Comparison of ENCODE assay signal across 7 cellular contexts in the genomic region with DNA sequence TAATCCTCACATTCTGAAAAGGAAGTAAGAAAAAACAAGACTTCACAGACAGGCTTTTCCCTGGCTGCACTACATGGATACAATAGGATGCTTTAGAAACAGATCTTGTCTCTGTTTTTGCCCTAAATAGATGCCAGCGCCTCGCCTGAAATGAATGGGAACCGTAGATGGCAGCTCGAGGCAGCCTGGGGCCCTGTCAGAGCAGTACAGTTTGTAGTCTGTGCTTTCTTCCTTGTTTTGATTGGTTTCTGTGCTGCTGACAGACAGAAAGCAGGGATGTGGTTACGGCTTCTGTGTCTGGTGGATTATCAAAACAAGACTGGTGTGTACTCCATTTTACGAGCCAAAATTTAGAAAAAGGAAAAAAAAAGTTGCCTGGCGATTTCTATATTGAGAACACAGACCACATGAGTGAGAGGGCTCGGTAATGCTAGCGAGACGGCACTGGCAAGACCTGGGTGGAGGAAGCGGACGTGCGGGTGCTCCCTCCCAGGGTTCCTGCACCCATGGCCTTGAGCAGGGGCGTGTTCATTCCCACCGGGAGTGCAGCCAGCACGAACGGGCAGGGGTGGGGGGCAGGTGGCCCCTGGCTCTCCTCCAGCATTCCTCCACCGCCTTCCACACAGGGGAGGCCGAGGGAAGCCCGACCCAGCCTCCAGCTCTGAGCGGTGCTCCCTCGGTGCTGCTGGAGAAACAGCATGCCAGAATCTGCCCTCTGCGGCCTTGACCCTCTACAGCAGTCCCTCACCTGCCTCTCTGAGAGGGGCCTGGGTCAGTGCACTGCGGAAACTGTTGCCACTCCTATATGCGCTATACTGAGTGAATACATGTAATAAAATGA. TPM values are rescaled to one million over a fixed set of nuclear protein-coding genes. Genes with fewer than 3 reads are reported as not detected.
DNase-seq lines count a peak whose midpoint lies in the region; ATAC-seq and TF ChIP-seq lines count a peak whose summit lies in the region.

No MANE protein-coding gene starts in this region.

- peak; percentile 8; the same call in 1 of the 2 replicates for TF ChIP-seq RAD21 in SK-N-SH (IDR thresholded peaks at IDR 0.05; ENCODE audit: low read length)

- 0 out of 4 replicates have a peak, but pooled peaks of 1 of the 2 experiments have one; percentile 44 for TF ChIP-seq EP300 in SK-N-SH (IDR thresholded peaks at IDR 0.05; ENCODE audit: borderline replicate concordance in 1 of 2, low read depth in 1 of 2, low read length in 1 of 2)

- CTCF ChIA-PET in SK-N-SH (lab: Yijun Ruan, JAX) = interaction anchor here (0.6 to 1.1 kb wide), 3 partner anchors 16 to 220 kb away, joined by 3 read pairs; no protein-coding TSS in a partner anchor

- H3K9ac ChIP-seq in SK-N-SH = peak overlapping the region; percentile 47; the same call in 1 of the 2 replicates

- POLR2A ChIA-PET in SK-N-SH (lab: Yijun Ruan, JAX) = no interaction called here

- peak overlapping the region; percentile 91 for H2AFZ ChIP-seq in SK-N-SH (ENCODE audit: low read depth)

- peak overlapping the region; percentile 59 to 89 for H3K27ac ChIP-seq in SK-N-SH (ENCODE audit: low read depth in 2 of 2, low read length in 1 of 2)
- peak overlapping the region; percentile 79 to 89 for H3K27ac ChIP-seq in right atrium auricular region

- peak overlapping the region; percentile 74 for H3K4me2 ChIP-seq in SK-N-SH

- no peaks in the 10 kb centered on the region for H3K9me2 ChIP-seq in SK-N-SH

- 24% methylated on average over 25 of the region's 25 CpGs for WGBS in SK-N-SH (ENCODE audit: low lambda C conversion rate)

- H3K4me3 ChIP-seq in SK-N-SH (ENCODE audit: low read depth in 2 of 2, low read length in 1 of 2) (peak overlapping the region; percentile 44 to 46), right atrium auricular region (peak overlapping the region; percentile 22 to 52)

- no peaks in the 10 kb centered on the region for H3K9me3 ChIP-seq in SK-N-SH
- no peaks in the 10 kb centered on the region for H3K9me3 ChIP-seq in right atrium auricular region

- peaks cover 11 to 21% of the 10 kb centered on the region in 2 experiments for H3K4me1 ChIP-seq in SK-N-SH (ENCODE audit: control insufficient read depth in 1 of 2, insufficient read depth in 2 of 2, low read depth in 1 of 2, low read length in 1 of 2)
- H3K4me1 ChIP-seq in right atrium auricular region = peaks cover 0 to 61% of the 10 kb centered on the region in 2 donors

- H4K20me1 ChIP-seq in SK-N-SH (ENCODE audit: insufficient read depth) = no peaks in the 10 kb centered on the region

- ATAC-seq in GM18873 (IDR thresholded peaks at IDR 0.05; ENCODE audit: low FRiP score, unreplicated experiment) (peak; percentile 56), HG03045 (IDR thresholded peaks at IDR 0.05; ENCODE audit: unreplicated experiment) (peak; percentile 47)

- TF ChIP-seq CTCF in SK-N-SH (IDR thresholded peaks at IDR 0.05) (no peak), right atrium auricular region (IDR thresholded peaks at IDR 0.05) (no peak)

- no peaks in the 10 kb centered on the region for H3F3A ChIP-seq in SK-N-SH (replicated peaks; ENCODE audit: insufficient read depth)

- DNase-seq in SK-N-SH (peak; percentile 77), amygdala (lab: John Stamatoyannopoulos, UW) (peak in 52 of 56 donors; percentile 20 to 87 (median 62)), right atrium auricular region (ENCODE audit: low spot score) (peak; percentile 70), retina (peak; percentile 27), NCI-H1694 treated with DMSO at 0.1 percent for 48 hours (lab: John Stamatoyannopoulos, UW) (no peak)

- H3K79me2 ChIP-seq in SK-N-SH (ENCODE audit: insufficient read depth) = no peaks in the 10 kb centered on the region

- H3K36me3 ChIP-seq in SK-N-SH (replicated peaks in 1 of 2; ENCODE audit: control insufficient read depth in 1 of 2, insufficient read depth in 2 of 2, low read length in 1 of 2) = no peaks in the 10 kb centered on the region
- no peaks in the 10 kb centered on the region for H3K36me3 ChIP-seq in right atrium auricular region

- no peaks in the 10 kb centered on the region for H3K27me3 ChIP-seq in SK-N-SH (ENCODE audit: insufficient read depth)
- H3K27me3 ChIP-seq in right atrium auricular region = no peaks in the 10 kb centered on the region

TF ChIP-seq in SK-N-SH, 30 proteins besides CTCF, POLR2A, EP300 and RAD21 (continues in another document):
- TF ChIP-seq NFIC (IDR thresholded peaks at IDR 0.05; ENCODE audit: borderline replicate concordance) (peak; percentile 56), USF2 (IDR thresholded peaks at IDR 0.05; ENCODE audit: borderline replicate concordance, low read depth, low read length) (no peak), SMC3 (IDR thresholded peaks at IDR 0.05; ENCODE audit: low read depth, low read length) (no peak), RXRA (IDR thresholded peaks at IDR 0.05; ENCODE audit: borderline replicate concordance, low read depth) (no peak), GABPA (IDR thresholded peaks at IDR 0.05; ENCODE audit: low read depth) (no peak), JUND (IDR thresholded peaks at IDR 0.05) (no peak), NRF1 (IDR thresholded peaks at IDR 0.05; ENCODE audit: low read depth, low read length) (no peak), YY1 (IDR thresholded peaks at IDR 0.05; ENCODE audit: low read depth) (0 out of 2 replicates have a peak, but pooled peaks have one; percentile 31), CHD2 (IDR thresholded peaks at IDR 0.05; ENCODE audit: low read length, partially characterized antibody) (peak; percentile 4), RFX5 (IDR thresholded peaks at IDR 0.05; ENCODE audit: low read length) (no peak), ELF1 (IDR thresholded peaks at IDR 0.05) (no peak), IRF3 (IDR thresholded peaks at IDR 0.05; ENCODE audit: low read depth, low read length) (no peak), GATA2 (CRISPR knock-in tag; IDR thresholded peaks at IDR 0.05) (0 out of 2 replicates have a peak, but pooled peaks have one; percentile 19), MEF2A (IDR thresholded peaks at IDR 0.05; ENCODE audit: borderline replicate concordance, low read depth) (no peak), TCF12 (IDR thresholded peaks at IDR 0.05) (peak; percentile 47; the same call in 1 of the 2 replicates), MAX (IDR thresholded peaks at IDR 0.05; ENCODE audit: low read depth) (peak; percentile 18; the same call in 1 of the 2 replicates), MXI1 (IDR thresholded peaks at IDR 0.05; ENCODE audit: low read depth, low read length) (peak; percentile 76), POLR2AphosphoS5 (IDR thresholded peaks at IDR 0.05; ENCODE audit: low read depth, low read length) (no peak), FOSL2 (IDR thresholded peaks at IDR 0.05; ENCODE audit: borderline replicate concordance, low read depth) (no peak), EZH2phosphoT487 (IDR thresholded peaks at IDR 0.05; ENCODE audit: borderline replicate concordance, low read depth) (no peak), FOXM1 (IDR thresholded peaks at IDR 0.05; ENCODE audit: low read depth) (no peak), USF1 (IDR thresholded peaks at IDR 0.05; ENCODE audit: borderline replicate concordance, low read depth) (no peak), FOXJ3 (CRISPR knock-in tag; IDR thresholded peaks at IDR 0.05) (no peak), TEAD4 (IDR thresholded peaks at IDR 0.05; ENCODE audit: borderline replicate concordance, insufficient read depth) (no peak), TAF1 (IDR thresholded peaks at IDR 0.05; ENCODE audit: borderline replicate concordance, low read depth, low read length) (no peak), RCOR1 (IDR thresholded peaks at IDR 0.05; ENCODE audit: low read length) (no peak)
- TF ChIP-seq, protein P1, sequence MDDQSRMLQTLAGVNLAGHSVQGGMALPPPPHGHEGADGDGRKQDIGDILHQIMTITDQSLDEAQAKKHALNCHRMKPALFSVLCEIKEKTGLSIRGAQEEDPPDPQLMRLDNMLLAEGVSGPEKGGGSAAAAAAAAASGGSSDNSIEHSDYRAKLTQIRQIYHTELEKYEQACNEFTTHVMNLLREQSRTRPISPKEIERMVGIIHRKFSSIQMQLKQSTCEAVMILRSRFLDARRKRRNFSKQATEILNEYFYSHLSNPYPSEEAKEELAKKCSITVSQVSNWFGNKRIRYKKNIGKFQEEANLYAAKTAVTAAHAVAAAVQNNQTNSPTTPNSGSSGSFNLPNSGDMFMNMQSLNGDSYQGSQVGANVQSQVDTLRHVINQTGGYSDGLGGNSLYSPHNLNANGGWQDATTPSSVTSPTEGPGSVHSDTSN (IDR thresholded peaks at IDR 0.05) = peak; percentile 78

RNA-seq across cellular contexts. Expression of gene C1QTNF9, which starts 37.5 kb away (rescaled TPM):
- not detected in 2 replicates for polyA plus RNA-seq in SK-N-SH (2012; rRNA removed)
- polyA plus RNA-seq in SK-N-SH (2012; cell fraction: cytosol; rRNA removed) = not detected in 2 replicates
- polyA plus RNA-seq in SK-N-SH (2012; cell fraction: nucleus; rRNA removed) = 0.05 TPM in 1 of 2 replicates, not detected in the other
- under 1 TPM in 1 of 2 donors, not detected in 1; 0.67 TPM for total RNA-seq in right atrium auricular region
